8 cellular contexts compared by ENCODE assay signal in the genomic region with DNA sequence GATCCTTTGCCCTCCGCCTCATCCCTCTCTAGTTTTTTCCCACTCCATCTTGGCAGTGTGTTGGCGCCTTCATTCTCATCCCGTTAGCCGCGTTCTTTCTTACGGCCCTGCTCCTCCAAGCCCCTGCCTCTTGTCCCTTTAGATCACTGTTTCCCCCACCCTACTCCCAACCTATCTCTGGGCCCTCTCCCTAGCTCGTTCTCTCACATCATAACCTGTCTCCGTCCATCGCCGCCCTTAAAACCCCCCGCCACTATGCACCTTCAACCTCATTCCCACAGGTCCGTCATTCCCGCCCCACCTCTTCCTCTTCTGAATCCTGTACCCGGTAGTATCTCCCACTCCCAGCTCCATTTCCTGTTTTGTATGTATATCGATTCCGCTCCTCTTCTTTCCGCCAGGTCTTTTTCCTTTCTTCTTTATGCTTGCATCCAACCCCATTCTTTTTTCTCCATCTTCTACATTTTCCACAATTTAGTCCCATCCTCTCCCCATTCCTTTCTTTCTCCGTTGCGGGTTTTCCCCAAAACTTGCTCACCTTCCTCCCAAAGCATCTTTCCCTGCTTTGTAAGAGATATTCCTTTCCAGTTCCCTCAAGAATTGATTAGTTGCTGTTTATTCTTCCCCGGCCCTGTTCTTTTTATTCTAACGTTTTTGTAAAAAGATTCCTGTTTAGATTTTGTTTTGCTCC. TPM values are rescaled to one million over a fixed set of nuclear protein-coding genes. Genes with fewer than 3 reads are reported as not detected.
A peak's percentile ranks its signal among the peaks of the same experiment; 100 is the strongest.
DNase-seq lines count a peak whose midpoint lies in the region; ATAC-seq, FAIRE-seq and TF ChIP-seq lines count a peak whose summit lies in the region.

No MANE protein-coding gene starts in this region.

- no peak for FAIRE-seq in GM12891 (lab: Jason Lieb, UNC)

- peaks cover 20% of the 10 kb centered on the region for H3K4me1 Mint-ChIP-seq in activated naive CD8-positive, alpha-beta T cell treated with anti-CD3 and anti-CD28 coated beads for 36 hours

- H3K27me3 Mint-ChIP-seq in activated naive CD8-positive, alpha-beta T cell treated with anti-CD3 and anti-CD28 coated beads for 36 hours: no peaks in the 10 kb centered on the region

- no peaks in the 10 kb centered on the region for H3K36me3 Mint-ChIP-seq in activated naive CD8-positive, alpha-beta T cell treated with anti-CD3 and anti-CD28 coated beads for 36 hours

- H3K36me3 ChIP-seq in right lobe of liver: no peaks in the 10 kb centered on the region
- peaks cover 0 to 4% of the 10 kb centered on the region in 2 donors for H3K36me3 ChIP-seq in vagina

- no peaks in the 10 kb centered on the region for H3K9me3 Mint-ChIP-seq in activated naive CD8-positive, alpha-beta T cell treated with anti-CD3 and anti-CD28 coated beads for 36 hours

- DNase-seq in GM12891 (ENCODE audit: insufficient read length, low spot score) (no peak), NCI-H345 (lab: John Stamatoyannopoulos, UW) (peak; percentile 73), cerebellar cortex (ENCODE audit: low spot score) (peak; percentile 72), right lobe of liver (peak in 1 of 3 donors; percentile 31), vagina (ENCODE audit: extremely low spot score in 2 of 2) (no peak)
- DNase-seq in activated naive CD8-positive, alpha-beta T cell treated with anti-CD3 and anti-CD28 coated beads for 36 hours: no peak
- DNase-seq in activated effector memory CD4-positive, alpha-beta T cell treated with Interleukin-2 at 50 U/mL for 16 hours: no peak

- H3K4me1 ChIP-seq in right lobe of liver (peaks cover 0 to 6% (median 1%) of the 10 kb centered on the region in 4 donors), vagina (peaks cover 29% of the 10 kb centered on the region)

- no peaks in the 10 kb centered on the region for H3K27me3 ChIP-seq in right lobe of liver
- no peaks in the 10 kb centered on the region for H3K27me3 ChIP-seq in vagina

- H3K4me3 Mint-ChIP-seq in activated naive CD8-positive, alpha-beta T cell treated with anti-CD3 and anti-CD28 coated beads for 36 hours: no peak overlapping the region

- intact Hi-C loops in right lobe of liver (cut with DNase I): no loop called here
- intact Hi-C loops in vagina (cut with DNase I): loop anchor here (2.0 to 5.0 kb wide), 2 partner anchors 156 to 176 kb away; partner anchors contain the start of gene TRAM2

- TF ChIP-seq CTCF in right lobe of liver (IDR thresholded peaks at IDR 0.05): no peak
- no peak for TF ChIP-seq CTCF in vagina (IDR thresholded peaks at IDR 0.05)

- H3K27ac Mint-ChIP-seq in activated naive CD8-positive, alpha-beta T cell treated with anti-CD3 and anti-CD28 coated beads for 36 hours: no peak overlapping the region

- 3% methylated on average over 21 of the region's 21 CpGs for WGBS in right lobe of liver (ENCODE audit: insufficient coverage, low coverage, low lambda C conversion rate, missing lambda C conversion rate)

- peak; percentile 1 to 39 (median 8) for ATAC-seq in right lobe of liver
- no peak for ATAC-seq in GM19397 (IDR thresholded peaks at IDR 0.05; ENCODE audit: unreplicated experiment)

- TF ChIP-seq POLR2A in GM12891 (IDR thresholded peaks at IDR 0.05; ENCODE audit: low read depth, low read length) (no peak), right lobe of liver (IDR thresholded peaks at IDR 0.05) (no peak), vagina (IDR thresholded peaks at IDR 0.05) (no peak)

- H3K4me3 ChIP-seq in right lobe of liver: peak overlapping the region; percentile 59 to 81 (median 68)
- peak overlapping the region; percentile 81 to 84 for H3K4me3 ChIP-seq in vagina

- peak overlapping the region in 1 of 3 donors; percentile 44 for H3K27ac ChIP-seq in right lobe of liver
- peak overlapping the region; percentile 86 for H3K27ac ChIP-seq in vagina

- H3K9me3 ChIP-seq in right lobe of liver (no peaks in the 10 kb centered on the region), vagina (no peaks in the 10 kb centered on the region)

TF ChIP-seq in GM12891, 5 proteins besides CTCF, POLR2A, EP300 and RAD21:
- no peak for TF ChIP-seq POU2F2 (IDR thresholded peaks at IDR 0.05; ENCODE audit: low read depth, low read length)
- TF ChIP-seq TAF1 (IDR thresholded peaks at IDR 0.05; ENCODE audit: low read depth, low read length): no peak
- TF ChIP-seq SPI1 (IDR thresholded peaks at IDR 0.05; ENCODE audit: low read depth, low read length): peak; percentile 18; the same call in 1 of the 2 replicates
- no peak for TF ChIP-seq PAX5 (IDR thresholded peaks at IDR 0.05; ENCODE audit: insufficient read depth, low read length, severe bottlenecking)
- TF ChIP-seq POLR2AphosphoS5 (IDR thresholded peaks at IDR 0.05; ENCODE audit: low read depth, low read length): no peak
TF ChIP-seq in GM12891: peak in this region for 1.

RNA-seq across cellular contexts. Expression of gene EFHC1, which starts 0.7 kb away (rescaled TPM):
- polyA plus RNA-seq in GM12891 (2012; ENCODE audit: low read depth, missing spikeins): 12.8 TPM
- 10 to 100 TPM in 1 of 6 experiments, 1 to 10 TPM in 5; 3.6 to 10.4 (median 6.0) TPM for total RNA-seq in right lobe of liver
- total RNA-seq in vagina: 27.0 TPM
- total RNA-seq in activated naive CD8-positive, alpha-beta T cell treated with anti-CD3 and anti-CD28 coated beads for 36 hours: 1 to 10 TPM; 2.8 to 3.1 TPM

RNA-seq across cellular contexts. Expression of gene PAQR8, which starts 58.9 kb away (rescaled TPM):
- polyA plus RNA-seq in GM12891 (2012; ENCODE audit: low read depth, missing spikeins): 8.6 TPM
- 1 to 10 TPM in 3 of 6 experiments, under 1 TPM in 3; 0.29 to 1.5 (median 0.77) TPM for total RNA-seq in right lobe of liver
- 8.8 TPM for total RNA-seq in vagina
- 10 to 100 TPM; 11.0 to 11.4 TPM for total RNA-seq in activated naive CD8-positive, alpha-beta T cell treated with anti-CD3 and anti-CD28 coated beads for 36 hours

Comparison
In these comparisons a context has a peak if more than half of its experiments do, and no peak if none do; other contexts are left out.
1. DNase-seq: peak in NCI-H345 (single experiment) and cerebellar cortex (single experiment); none in GM12891 (single experiment), vagina (0 of 2), activated naive CD8-positive, alpha-beta T cell treated with anti-CD3 and anti-CD28 coated beads for 36 hours (single experiment) and activated effector memory CD4-positive, alpha-beta T cell treated with Interleukin-2 at 50 U/mL for 16 hours (single experiment).